Comparison of ENCODE assay signal across 1 cellular context in the genomic region with DNA sequence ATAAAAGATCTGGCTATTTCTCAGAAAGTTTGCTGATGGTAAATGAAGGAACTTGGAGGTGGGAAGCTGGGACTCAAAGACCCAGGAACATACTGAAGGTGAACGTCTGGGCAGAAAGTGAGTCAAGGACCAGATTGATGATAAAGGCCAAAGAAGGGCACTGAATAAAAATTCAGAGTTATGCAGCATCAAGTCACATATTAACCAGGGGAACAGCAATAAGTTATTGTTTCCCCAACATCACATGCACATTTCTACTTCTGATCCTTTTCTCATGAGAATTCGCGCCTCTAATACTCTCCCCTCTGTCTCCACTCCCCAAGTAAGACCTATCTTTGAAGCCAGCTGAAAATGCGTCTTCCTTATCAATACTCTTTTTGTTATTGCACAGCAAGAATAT.
TF ChIP-seq lines count a peak whose summit lies in the region.

No MANE protein-coding gene starts in this region.

TF ChIP-seq in WTC11, 78 proteins besides CTCF, POLR2A, EP300 and RAD21 (continued from another document):
- TF ChIP-seq E2F1 (CRISPR knock-in tag; IDR thresholded peaks at IDR 0.05) (no peak), TP53 (CRISPR knock-in tag; IDR thresholded peaks at IDR 0.05) (no peak), CREM (CRISPR knock-in tag; IDR thresholded peaks at IDR 0.05) (no peak), NR1H2 (CRISPR knock-in tag; IDR thresholded peaks at IDR 0.05) (no peak), ZNF263 (CRISPR knock-in tag; IDR thresholded peaks at IDR 0.05; ENCODE audit: low read depth) (no peak), NR3C1 (CRISPR knock-in tag; conservative IDR thresholded peaks at IDR 0.05; ENCODE audit: low read depth) (no peak), JUN (CRISPR knock-in tag; IDR thresholded peaks at IDR 0.05) (no peak), CDX4 (CRISPR knock-in tag; IDR thresholded peaks at IDR 0.05; ENCODE audit: borderline replicate concordance) (no peak)
TF ChIP-seq in WTC11: peak in this region for 1.
